In genomic region chr7:7548407-7548806, GRCh38 we compare ENCODE assay signal across 2 cellular contexts.
TF ChIP-seq lines count a peak whose summit lies in the region.

No MANE protein-coding gene starts in this region.

TF ChIP-seq in liver, 16 proteins besides CTCF, POLR2A, EP300 and RAD21:
- TF ChIP-seq FOXA2 (IDR thresholded peaks at IDR 0.05) (no peak), HNF4A (conservative IDR thresholded peaks at IDR 0.05) (peak; percentile 57 to 62), RXRA (IDR thresholded peaks at IDR 0.05) (peak in 1 of 2 donors; percentile 17), TAF1 (conservative IDR thresholded peaks at IDR 0.05) (no peak), ATF3 (IDR thresholded peaks at IDR 0.05) (no peak), MAX (IDR thresholded peaks at IDR 0.05) (no peak)

TF ChIP-seq in HepG2, 621 proteins besides CTCF, POLR2A, EP300 and RAD21:
- TF ChIP-seq ZBTB44 (CRISPR knock-in tag; IDR thresholded peaks at IDR 0.05) = no peak
- no peak for TF ChIP-seq CREBL2 (CRISPR knock-in tag; IDR thresholded peaks at IDR 0.05; ENCODE audit: borderline replicate concordance)
- TF ChIP-seq MTERF4 (CRISPR knock-in tag; IDR thresholded peaks at IDR 0.05) = no peak
- TF ChIP-seq MLXIP (CRISPR knock-in tag; IDR thresholded peaks at IDR 0.05; ENCODE audit: borderline replicate concordance) = no peak
